23 cellular contexts compared by ENCODE assay signal in genomic region chr4:162458051-162458450, GRCh38.
"Had no signal": no experiment of that assay in that cellular context is flagged by ENCODE, and none has a peak within 500 bp of the region (broad histone marks: within the 10 kb centered on the region; RNA-seq: fewer than 3 reads in every experiment).

No MANE protein-coding gene starts in this region.

- H3K4me3 ChIP-seq: stomach, suprapubic skin, testis, thoracic aorta, thyroid gland, tibial artery, tibial nerve, transverse colon, upper lobe of left lung, upper lobe of right lung, vagina had no signal

- H3K27me3 ChIP-seq: stomach, suprapubic skin, testis, thyroid gland, tibial artery, tibial nerve, transverse colon, upper lobe of left lung, upper lobe of right lung, vagina had no signal

- H3K4me1 ChIP-seq: stomach, suprapubic skin, testis, thyroid gland, tibial artery, tibial nerve, transverse colon, upper lobe of left lung, upper lobe of right lung, vagina had no signal

- H3K9me3 ChIP-seq: stomach, suprapubic skin, testis, thoracic aorta, thyroid gland, tibial artery, tibial nerve, transverse colon, upper lobe of left lung, upper lobe of right lung, vagina had no signal

- DNase-seq: stimulated activated CD4-positive, alpha-beta T cell treated with anti-CD3 and anti-CD28 coated beads, Interleukin-2, amount 100 ng/mL, for 48 hours; stimulated activated CD4-positive, alpha-beta T cell treated with anti-CD3 and anti-CD28 coated beads, Interleukin-4, amount 100 ng/mL, for 1 hour; stimulated activated CD4-positive, alpha-beta T cell treated with anti-CD3 and anti-CD28 coated beads, Interleukin-4, amount 100 ng/mL, for 24 hours; stimulated activated CD4-positive, alpha-beta T cell treated with anti-CD3 and anti-CD28 coated beads, Interleukin-4, amount 100 ng/mL, for 4 hours; stimulated activated CD8-positive, alpha-beta memory T cell treated with anti-CD3 and anti-CD28 coated beads, Interleukin-4, amount 100 ng/mL, for 48 hours; stimulated activated naive B cell treated with anti-CD40 and anti-IgM and Interleukin-4, amounts not matched to agents 10 μg/mL and 1 μg/mL and 100 μg/mL, for 72 hours; stimulated activated naive CD4-positive, alpha-beta T cell; stimulated activated naive CD4-positive, alpha-beta T cell treated with Interleukin-2 at 50 U/mL for 16 hours; stimulated activated naive CD8-positive, alpha-beta T cell treated with anti-CD3 and anti-CD28 coated beads, Interleukin-15, amount 100 ng/mL, for 72 hours; stimulated activated naive CD8-positive, alpha-beta T cell treated with anti-CD3 and anti-CD28 coated beads, Interleukin-15, Interleukin-2, amounts not matched to agents 100 U/mL and 50 U/mL, for 24 hours; stomach; substantia nigra; testis; thyroid gland; tibial artery; transverse colon; trophoblast cell; upper lobe of left lung; upper lobe of right lung had no signal

- H3K27ac ChIP-seq: stomach, suprapubic skin, testis, thoracic aorta, thyroid gland, tibial artery, tibial nerve, transverse colon, upper lobe of left lung, upper lobe of right lung, vagina had no signal

- H3K36me3 ChIP-seq: stomach, suprapubic skin, thoracic aorta, thyroid gland, tibial artery, tibial nerve, transverse colon, upper lobe of left lung, upper lobe of right lung, vagina had no signal
